Comparison of ENCODE assay signal across 33 cellular contexts in the genomic region with DNA sequence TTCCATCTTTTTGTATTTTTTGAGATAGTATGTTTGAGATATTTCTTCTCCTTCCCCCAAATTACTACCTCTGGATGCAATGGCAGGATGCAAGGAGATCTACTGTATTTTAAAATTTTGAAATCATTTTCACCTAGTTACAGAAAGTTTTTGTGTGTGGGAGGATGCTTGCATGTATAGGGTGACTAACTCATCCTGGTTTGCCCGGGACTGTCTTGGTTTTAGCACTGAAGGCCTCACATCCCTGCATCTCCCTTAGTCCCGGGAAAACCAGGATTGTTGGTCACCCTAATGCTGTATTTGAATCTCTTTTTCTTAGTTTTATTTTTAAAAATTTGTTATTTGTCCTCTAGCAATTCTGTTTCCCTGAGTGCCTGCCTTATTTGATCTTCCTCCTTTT. TPM values are rescaled to one million over a fixed set of nuclear protein-coding genes. Genes with fewer than 3 reads are reported as not detected.
"Had no signal": no experiment of that assay in that cellular context is flagged by ENCODE, and none has a peak within 500 bp of the region (broad histone marks: within the 10 kb centered on the region; RNA-seq: fewer than 3 reads in every experiment).

No MANE protein-coding gene starts in this region.

- H3K4me2 ChIP-seq: neural progenitor cell had no signal

- H3K27me3 Mint-ChIP-seq: naive thymus-derived CD8-positive, alpha-beta T cell; progenitor cell of endocrine pancreas had no signal

- H3K4me1 Mint-ChIP-seq: naive thymus-derived CD8-positive, alpha-beta T cell; stimulated activated naive B cell treated with anti-CD40 and anti-IgM and Interleukin-4, amounts not matched to agents 10 μg/mL and 1 μg/mL and 100 μg/mL, for 72 hours had no signal

- H3K4me3 ChIP-seq: left lung, lower lobe of right lung, neural progenitor cell, ovary, right atrium auricular region, right lobe of liver, stomach, testis, thyroid gland, upper lobe of right lung had no signal

- H2AFZ ChIP-seq: neural progenitor cell had no signal

- H3K9ac ChIP-seq: neural progenitor cell had no signal

- H3K9me3 ChIP-seq: left lung, lower lobe of right lung, neutrophil, ovary, right atrium auricular region, right lobe of liver, stomach, testis, thyroid gland, upper lobe of right lung had no signal

- ATAC-seq: left cardiac atrium; left lung; lower lobe of right lung; naive thymus-derived CD8-positive, alpha-beta T cell; right lobe of liver; stimulated activated naive B cell treated with anti-CD40 and anti-IgM and Interleukin-4, amounts not matched to agents 10 μg/mL and 1 μg/mL and 100 μg/mL, for 72 hours; stimulated activated naive CD8-positive, alpha-beta T cell treated with anti-CD3 and anti-CD28 coated beads, Interleukin-15, Interleukin-2, amounts not matched to agents 100 U/mL and 50 U/mL, for 24 hours; upper lobe of right lung had no signal

- H3K4me3 Mint-ChIP-seq: naive thymus-derived CD8-positive, alpha-beta T cell; nephron progenitor cell; neural progenitor cell; stimulated activated naive B cell treated with anti-CD40 and anti-IgM and Interleukin-4, amounts not matched to agents 10 μg/mL and 1 μg/mL and 100 μg/mL, for 72 hours had no signal

- H3K27ac Mint-ChIP-seq: naive thymus-derived CD8-positive, alpha-beta T cell; neural progenitor cell; progenitor cell of endocrine pancreas; stimulated activated naive B cell treated with anti-CD40 and anti-IgM and Interleukin-4, amounts not matched to agents 10 μg/mL and 1 μg/mL and 100 μg/mL, for 72 hours had no signal

- H3K27ac ChIP-seq: left lung, lower lobe of right lung, neural progenitor cell, neutrophil, ovary, right atrium auricular region, right lobe of liver, stomach, testis, thyroid gland, upper lobe of right lung had no signal

- H3K36me3 Mint-ChIP-seq: naive thymus-derived CD8-positive, alpha-beta T cell; neural progenitor cell; stimulated activated naive B cell treated with anti-CD40 and anti-IgM and Interleukin-4, amounts not matched to agents 10 μg/mL and 1 μg/mL and 100 μg/mL, for 72 hours had no signal

- H3K27me3 ChIP-seq: neural progenitor cell, neutrophil, ovary, right atrium auricular region, right lobe of liver, testis, thyroid gland, upper lobe of right lung had no signal

- DNase-seq: hippocampal formation; kidney glomerular epithelial cell; left cardiac atrium; left lung; lower lobe of right lung; mesenchymal stem cell; naive thymus-derived CD8-positive, alpha-beta T cell; nephron progenitor cell; occipital lobe; ovary; right lobe of liver; stimulated activated CD4-positive, alpha-beta T cell treated with anti-CD3 and anti-CD28 coated beads, Interleukin-12 subunit alpha, Interleukin-12 subunit beta, amount 100 ng/mL, for 4 hours; stimulated activated CD4-positive, alpha-beta T cell treated with anti-CD3 and anti-CD28 coated beads, Interleukin-15, amount 100 ng/mL, for 24 hours; stimulated activated CD4-positive, alpha-beta T cell treated with anti-CD3 and anti-CD28 coated beads, Interleukin-2, amount 100 ng/mL, for 24 hours; stimulated activated CD4-positive, alpha-beta T cell treated with anti-CD3 and anti-CD28 coated beads, Interleukin-4, amount 100 ng/mL, for 1 hour; stimulated activated naive B cell treated with anti-CD40 and anti-IgM and Interleukin-4, amounts not matched to agents 10 μg/mL and 1 μg/mL and 100 μg/mL, for 72 hours; stimulated activated naive CD8-positive, alpha-beta T cell treated with anti-CD3 and anti-CD28 coated beads, Interleukin-15, Interleukin-2, amounts not matched to agents 100 U/mL and 50 U/mL, for 24 hours; stomach; testis; thyroid gland; trophoblast cell; upper lobe of right lung had no signal

- H3K36me3 ChIP-seq: left lung, lower lobe of right lung, neural progenitor cell, neutrophil, ovary, right atrium auricular region, right lobe of liver, stomach, thyroid gland, upper lobe of right lung had no signal

- H3K4me1 ChIP-seq: left lung, lower lobe of right lung, right atrium auricular region, right lobe of liver, stomach, testis, thyroid gland, upper lobe of right lung had no signal

RNA-seq across cellular contexts. Expression of gene SUPT20HL2, which starts 12.1 kb away (rescaled TPM):
- total RNA-seq: left cardiac atrium; left lung; liver; lower lobe of right lung; mammary epithelial cell; mucosa of gallbladder; naive thymus-derived CD8-positive, alpha-beta T cell; occipital lobe; progenitor cell of endocrine pancreas; pulmonary artery endothelial cell; renal cortical epithelial cell; right atrium auricular region; right lobe of liver; skeletal muscle tissue; stomach; thyroid gland; upper lobe of right lung had no signal
- polyA plus RNA-seq: keratinocyte; liver; mammary epithelial cell; naive thymus-derived CD8-positive, alpha-beta T cell; stomach had no signal

RNA-seq across cellular contexts. Expression of gene SUPT20HL1, which starts 58.6 kb away (rescaled TPM):
- total RNA-seq: left cardiac atrium; left lung; liver; lower lobe of right lung; mammary epithelial cell; naive thymus-derived CD8-positive, alpha-beta T cell; occipital lobe; progenitor cell of endocrine pancreas; pulmonary artery endothelial cell; renal cortical epithelial cell; right atrium auricular region; right lobe of liver; skeletal muscle tissue; stomach; thyroid gland; upper lobe of right lung had no signal
- polyA plus RNA-seq: keratinocyte; liver; mammary epithelial cell; naive thymus-derived CD8-positive, alpha-beta T cell; stomach had no signal
